In the genomic region with DNA sequence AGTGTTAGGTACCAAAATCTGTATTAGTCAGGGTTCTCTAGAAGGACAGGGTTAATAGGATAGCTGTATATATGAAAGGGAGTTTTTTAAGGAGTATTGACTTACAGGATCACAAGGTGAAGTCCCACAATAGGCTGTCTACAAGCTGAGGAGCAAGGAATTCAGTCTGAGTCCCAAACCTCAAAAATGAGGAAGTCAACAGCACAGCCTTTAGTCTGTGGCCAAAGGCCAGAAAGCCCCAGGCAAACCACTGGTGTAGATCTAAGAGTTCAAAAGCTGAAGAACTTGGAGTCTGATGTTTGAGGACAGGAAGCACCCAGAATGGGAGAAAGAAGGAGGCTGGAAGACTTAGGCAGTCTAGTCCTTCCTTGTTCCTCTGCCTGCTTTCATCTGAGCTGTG, we compare ENCODE assay signal across 28 cellular contexts.
DNase-seq lines count a peak whose midpoint lies in the region; FAIRE-seq and TF ChIP-seq lines count a peak whose summit lies in the region.
"Had no signal": no experiment of that assay in that cellular context is flagged by ENCODE, and none has a peak within 500 bp of the region (broad histone marks: within the 10 kb centered on the region; RNA-seq: fewer than 3 reads in every experiment).

No MANE protein-coding gene starts in this region.

- no peaks in the 10 kb centered on the region for H4K20me1 ChIP-seq in astrocyte (ENCODE audit: insufficient read depth, low read length)
- H4K20me1 ChIP-seq in keratinocyte (ENCODE audit: control insufficient read depth, extremely low read depth, insufficient read depth, low read length) = no peaks in the 10 kb centered on the region
- H4K20me1 ChIP-seq: BLaER1 had no signal

- H3K9me1 ChIP-seq in keratinocyte (ENCODE audit: control insufficient read depth, extremely low read depth, insufficient read depth, low read length) = no peaks in the 10 kb centered on the region

- H3K27me3 Mint-ChIP-seq in HFFc6 (ENCODE audit: insufficient read depth) (no peaks in the 10 kb centered on the region; the same call in 1 of the 2 replicates), astrocyte (ENCODE audit: low read depth, unreplicated experiment) (no peaks in the 10 kb centered on the region)
- H3K27me3 Mint-ChIP-seq: activated CD4-positive, alpha-beta T cell treated with anti-CD3 and anti-CD28 coated beads for 36 hours; naive thymus-derived CD4-positive, alpha-beta T cell had no signal

- H3K9ac ChIP-seq in astrocyte (ENCODE audit: low read length) (no peak overlapping the region), keratinocyte (ENCODE audit: control insufficient read depth, extremely low read depth, insufficient read depth, low read length) (no peak overlapping the region)
- H3K9ac ChIP-seq: BLaER1 had no signal

- H3K9me3 Mint-ChIP-seq in HFFc6 (peaks cover 30% of the 10 kb centered on the region), astrocyte (ENCODE audit: unreplicated experiment) (peaks cover 7% of the 10 kb centered on the region)

- dilution Hi-C loops in keratinocyte (cut with MboI; ENCODE audit: extremely low pct_ligation_motif_present, low sequenced_read_pairs) = no loop called here

- H3K36me3 Mint-ChIP-seq in HFFc6 (ENCODE audit: low read depth) (peaks cover 21% of the 10 kb centered on the region), astrocyte (ENCODE audit: low read depth, unreplicated experiment) (no peaks in the 10 kb centered on the region)
- H3K36me3 Mint-ChIP-seq: naive thymus-derived CD4-positive, alpha-beta T cell had no signal

- H3K36me3 ChIP-seq in astrocyte (ENCODE audit: insufficient read depth, low read length) (no peaks in the 10 kb centered on the region), keratinocyte (ENCODE audit: control insufficient read depth in 2 of 2, extremely low read depth in 1 of 2, insufficient read depth in 2 of 2, low read length in 2 of 2) (no peaks in the 10 kb centered on the region), uterus (no peaks in the 10 kb centered on the region), spleen (no peaks in the 10 kb centered on the region)
- H3K36me3 ChIP-seq: BLaER1, heart left ventricle had no signal

- no peaks in the 10 kb centered on the region for H3K4me1 ChIP-seq in astrocyte (ENCODE audit: insufficient read depth, low read length)
- H3K4me1 ChIP-seq in keratinocyte (ENCODE audit: control insufficient read depth, extremely low read depth, insufficient read depth, low read length) = peaks cover 27% of the 10 kb centered on the region
- H3K4me1 ChIP-seq in uterus = no peaks in the 10 kb centered on the region
- H3K4me1 ChIP-seq in spleen = no peaks in the 10 kb centered on the region
- H3K4me1 ChIP-seq: BLaER1, heart left ventricle had no signal

- H3K79me2 ChIP-seq in astrocyte (ENCODE audit: insufficient read depth, low read length) = no peaks in the 10 kb centered on the region
- no peaks in the 10 kb centered on the region for H3K79me2 ChIP-seq in keratinocyte (ENCODE audit: control insufficient read depth, insufficient read depth, low read length)

- H3K9me3 ChIP-seq in astrocyte (ENCODE audit: insufficient read depth, low read depth, low read length) = no peaks in the 10 kb centered on the region
- no peaks in the 10 kb centered on the region for H3K9me3 ChIP-seq in keratinocyte (ENCODE audit: control insufficient read depth, low read depth, low read length)
- H3K9me3 ChIP-seq in uterus = no peaks in the 10 kb centered on the region
- H3K9me3 ChIP-seq in spleen = peaks cover 0 to 18% (median 4%) of the 10 kb centered on the region in 8 donors
- H3K9me3 ChIP-seq: BLaER1 had no signal

- H3K4me3 Mint-ChIP-seq in HFFc6 (no peak overlapping the region), astrocyte (ENCODE audit: unreplicated experiment) (no peak overlapping the region)
- H3K4me3 Mint-ChIP-seq: activated CD4-positive, alpha-beta T cell treated with anti-CD3 and anti-CD28 coated beads for 36 hours; activated naive CD4-positive, alpha-beta T cell treated with anti-CD3 and anti-CD28 coated beads for 36 hours; GM23338; naive thymus-derived CD4-positive, alpha-beta T cell; T-helper 1 cell treated with Interleukin-12 subunit alpha and Interleukin-12 subunit beta and Interleukin-4 antibody, amounts not matched to agents 30 μg/mL and 1 μg/mL, for 36 hours had no signal

- no peak overlapping the region for H3K4me3 ChIP-seq in astrocyte (ENCODE audit: insufficient read depth, low read depth, low read length)
- no peak overlapping the region for H3K4me3 ChIP-seq in keratinocyte (ENCODE audit: control insufficient read depth in 2 of 3, extremely low read depth in 1 of 3, insufficient read depth in 2 of 3, low read depth in 1 of 3, low read length in 3 of 3)
- no peak overlapping the region for H3K4me3 ChIP-seq in uterus
- H3K4me3 ChIP-seq in spleen = no peak overlapping the region
- H3K4me3 ChIP-seq: BLaER1, dorsolateral prefrontal cortex, GM23338, heart left ventricle, PC-9 had no signal

- intact Hi-C loops in uterus (cut with DNase I; ENCODE audit: low total_unique reads) (no loop called here), spleen (cut with DNase I; ENCODE audit: low total_unique reads) (no loop called here)

- H3K27ac ChIP-seq in astrocyte (ENCODE audit: low read depth, low read length) = no peak overlapping the region
- H3K27ac ChIP-seq in keratinocyte (ENCODE audit: control insufficient read depth, insufficient read depth, low read length) = no peak overlapping the region
- H3K27ac ChIP-seq in uterus = no peak overlapping the region
- no peak overlapping the region for H3K27ac ChIP-seq in spleen
- H3K27ac ChIP-seq: BLaER1, dorsolateral prefrontal cortex, heart left ventricle, PC-9 had no signal

- FAIRE-seq in astrocyte (lab: Jason Lieb, UNC) (no peak), keratinocyte (lab: Jason Lieb, UNC) (peak; percentile 71)
- FAIRE-seq: endothelial cell of umbilical vein, HTR-8/SVneo, small intestine had no signal

- no peak overlapping the region for H3K4me2 ChIP-seq in astrocyte (ENCODE audit: low read length)
- peak overlapping the region; percentile 10 for H3K4me2 ChIP-seq in keratinocyte (ENCODE audit: control insufficient read depth, extremely low read depth, insufficient read depth, low read depth, low read length)
- H3K4me2 ChIP-seq: BLaER1, GM23338, PC-9 had no signal

- peaks cover 22% of the 10 kb centered on the region for H3K4me1 Mint-ChIP-seq in HFFc6 (ENCODE audit: low read depth)
- H3K4me1 Mint-ChIP-seq in astrocyte (ENCODE audit: low read depth, unreplicated experiment) = peaks cover 14% of the 10 kb centered on the region
- H3K4me1 Mint-ChIP-seq: activated CD4-positive, alpha-beta T cell treated with anti-CD3 and anti-CD28 coated beads for 36 hours; GM23338 had no signal

- H3K27me3 ChIP-seq in astrocyte (ENCODE audit: insufficient read depth, low read length) (no peaks in the 10 kb centered on the region), keratinocyte (ENCODE audit: control insufficient read depth, extremely low read depth, insufficient read depth, low read length) (no peaks in the 10 kb centered on the region), uterus (no peaks in the 10 kb centered on the region), spleen (replicated peaks in 1 of 7) (no peaks in the 10 kb centered on the region)
- H3K27me3 ChIP-seq: BLaER1, dorsolateral prefrontal cortex, heart left ventricle had no signal

- peak; percentile 33 for DNase-seq in HFFc6
- DNase-seq in NCI-H226 = peak; percentile 10
- peak; percentile 47 for DNase-seq in astrocyte (ENCODE audit: low read depth)
- DNase-seq in keratinocyte (ENCODE audit: low read depth, low spot score) = peak; percentile 1
- no peak for DNase-seq in uterus
- DNase-seq in mesenteric fat pad (ENCODE audit: low spot score) = no peak
- no peak for DNase-seq in spleen
- DNase-seq: activated CD4-positive, alpha-beta T cell treated with anti-CD3 and anti-CD28 coated beads for 36 hours; activated naive CD4-positive, alpha-beta T cell treated with anti-CD3 and anti-CD28 coated beads for 36 hours; activated T-cell treated with anti-CD3 and anti-CD28 coated beads, Interleukin-2, amount 50 U/mL, for 48 hours; dorsolateral prefrontal cortex; heart left ventricle; KG1; naive thymus-derived CD4-positive, alpha-beta T cell; NCI-H1105; NCI-H2029; NCI-H82; occipital lobe; retina; SHP77 treated with DMSO at 0.1 percent for 48 hours; small intestine; substantia nigra had no signal

- TF ChIP-seq POLR2A in uterus (IDR thresholded peaks at IDR 0.05) (no peak), spleen (IDR thresholded peaks at IDR 0.05) (no peak)

- TF ChIP-seq CTCF in HFFc6 (IDR thresholded peaks at IDR 0.05) = no peak
- no peak for TF ChIP-seq CTCF in astrocyte (IDR thresholded peaks at IDR 0.05; ENCODE audit: insufficient read depth, low read depth, low read length)
- no peak for TF ChIP-seq CTCF in keratinocyte (optimal IDR thresholded peaks at IDR 0.05 in 1 of 3, IDR thresholded peaks at IDR 0.05 in 1 of 3, conservative IDR thresholded peaks at IDR 0.05 in 1 of 3; ENCODE audit: extremely low read depth in 1 of 3, insufficient read depth in 2 of 3, low read length in 3 of 3)
- TF ChIP-seq CTCF in uterus (IDR thresholded peaks at IDR 0.05) = no peak
- no peak for TF ChIP-seq CTCF in spleen (IDR thresholded peaks at IDR 0.05 in 8 of 11, conservative IDR thresholded peaks at IDR 0.05 in 3 of 11)

- H3K27ac Mint-ChIP-seq in HFFc6 (no peak overlapping the region), astrocyte (ENCODE audit: unreplicated experiment) (no peak overlapping the region)
- H3K27ac Mint-ChIP-seq: activated CD4-positive, alpha-beta T cell treated with anti-CD3 and anti-CD28 coated beads for 36 hours; activated naive CD4-positive, alpha-beta T cell treated with anti-CD3 and anti-CD28 coated beads for 36 hours; GM23338; naive thymus-derived CD4-positive, alpha-beta T cell; T-helper 1 cell treated with Interleukin-12 subunit alpha and Interleukin-12 subunit beta and Interleukin-4 antibody, amounts not matched to agents 30 μg/mL and 1 μg/mL, for 36 hours had no signal

- H2AFZ ChIP-seq in astrocyte (ENCODE audit: low read depth, low read length) = no peak overlapping the region
- peak overlapping the region; percentile 33 for H2AFZ ChIP-seq in keratinocyte (ENCODE audit: control insufficient read depth, low read length)
- H2AFZ ChIP-seq: GM23338, PC-9 had no signal

Comparison
In these comparisons a context has a peak if more than half of its experiments do, and no peak if none do; other contexts are left out.
1. DNase-seq: peak in HFFc6 (single experiment), NCI-H226 (single experiment), astrocyte (single experiment) and keratinocyte (single experiment); none in uterus (0 of 2), mesenteric fat pad (single experiment) and spleen (single experiment).